19 cellular contexts compared by ENCODE assay signal in the genomic region with DNA sequence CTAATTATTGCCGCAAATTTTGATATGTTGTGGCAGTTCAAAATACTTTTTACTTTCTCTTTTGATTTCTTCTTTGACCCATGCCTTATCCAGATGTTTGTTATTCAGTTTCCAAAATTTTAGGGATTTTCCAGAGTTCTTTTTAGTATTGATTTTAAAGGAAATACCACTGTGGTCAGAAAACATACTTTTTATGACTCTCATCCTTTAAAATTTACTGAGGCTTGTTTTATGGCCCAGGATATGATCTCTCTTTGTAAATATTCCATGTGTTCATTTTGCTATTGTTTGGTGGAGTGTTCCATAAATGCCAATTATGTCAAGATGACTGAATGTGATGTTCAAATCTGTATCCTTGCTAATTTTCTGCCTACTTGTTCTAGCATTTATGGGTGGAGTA.
A peak's percentile ranks its signal among the peaks of the same experiment; 100 is the strongest.
DNase-seq lines count a peak whose midpoint lies in the region; TF ChIP-seq lines count a peak whose summit lies in the region.
"Had no signal": no experiment of that assay in that cellular context is flagged by ENCODE, and none has a peak within 500 bp of the region (broad histone marks: within the 10 kb centered on the region; RNA-seq: fewer than 3 reads in every experiment).

No MANE protein-coding gene starts in this region.

- no peaks in the 10 kb centered on the region for H3K27me3 ChIP-seq in AG04450 (ENCODE audit: control insufficient read depth, insufficient read depth, low read length)
- H3K27me3 ChIP-seq: upper lobe of right lung had no signal

- POLR2A ChIA-PET in AG04450 (lab: Yijun Ruan, JAX), result no interaction called here

- DNase-seq in AG04450 (ENCODE audit: low read depth, low spot score), result peak; percentile 8
- peak; percentile 78 for DNase-seq in HS-5 (ENCODE audit: low read depth)
- peak; percentile 12 to 76 for DNase-seq in cardiac fibroblast (ENCODE audit: low read depth in 2 of 2)
- peak; percentile 60 for DNase-seq in iris pigment epithelial cell (ENCODE audit: low read depth)
- no peak for DNase-seq in glomerular visceral epithelial cell (ENCODE audit: extremely low spot score)
- DNase-seq in T1000 (lab: John Stamatoyannopoulos, UW), result no peak
- no peak for DNase-seq in cortex of kidney (lab: John Stamatoyannopoulos, UW)
- DNase-seq in stimulated activated CD4-positive, alpha-beta T cell treated with anti-CD3 and anti-CD28 coated beads, Interleukin-4, amount 100 ng/mL, for 24 hours, result no peak
- DNase-seq: activated CD4-positive, alpha-beta T cell treated with anti-CD3 and anti-CD28 coated beads, Interleukin-2, amount 50 U/mL, for 4 hours; activated naive CD8-positive, alpha-beta T cell treated with anti-CD3 and anti-CD28 coated beads, Interleukin-2, amount 10 ng/mL, durations not matched to agents 7 days and 5 days; activated T-cell treated with anti-CD3 and anti-CD28 coated beads, Interleukin-2, amount 50 U/mL, for 4 hours; AML-193; kidney glomerular epithelial cell; NCI-H1417; posterior cingulate gyrus; stimulated activated naive CD8-positive, alpha-beta T cell treated with anti-CD3 and anti-CD28 coated beads, Interleukin-15, Interleukin-2, amounts not matched to agents 100 U/mL and 50 U/mL, for 24 hours; upper lobe of right lung had no signal

- CTCF ChIA-PET in AG04450 (lab: Charles Lee), result no interaction called here

- TF ChIP-seq CTCF in AG04450 (IDR thresholded peaks at IDR 0.05; ENCODE audit: low read depth, low read length), result no peak
- no peak for TF ChIP-seq CTCF in cardiac fibroblast (IDR thresholded peaks at IDR 0.05; ENCODE audit: low read depth, low read length)

- H3K27ac ChIP-seq in AG04450 (ENCODE audit: low read depth, low read length), result no peak overlapping the region
- H3K27ac ChIP-seq: SK-N-MC, upper lobe of right lung had no signal

- H3K4me3 ChIP-seq in AG04450 (ENCODE audit: low read depth, low read length) (no peak overlapping the region), cardiac fibroblast (replicated peaks in 1 of 2; ENCODE audit: low read depth in 2 of 2, low read length in 2 of 2) (no peak overlapping the region)
- H3K4me3 ChIP-seq: K562, SK-N-MC, upper lobe of right lung had no signal

- H3K9me3 ChIP-seq in AG04450 (ENCODE audit: control insufficient read depth, insufficient read depth, low read length), result peaks cover 4% of the 10 kb centered on the region; the same call in 1 of the 2 replicates
- H3K9me3 ChIP-seq: upper lobe of right lung had no signal

Comparison
In these comparisons a context has a peak if more than half of its experiments do, and no peak if none do; other contexts are left out.
1. DNase-seq: peak in AG04450 (single experiment), HS-5 (single experiment), cardiac fibroblast (2 of 2) and iris pigment epithelial cell (single experiment); none in glomerular visceral epithelial cell (single experiment), T1000 (single experiment), cortex of kidney (single experiment) and stimulated activated CD4-positive, alpha-beta T cell treated with anti-CD3 and anti-CD28 coated beads, Interleukin-4, amount 100 ng/mL, for 24 hours (single experiment).